In the genomic region with DNA sequence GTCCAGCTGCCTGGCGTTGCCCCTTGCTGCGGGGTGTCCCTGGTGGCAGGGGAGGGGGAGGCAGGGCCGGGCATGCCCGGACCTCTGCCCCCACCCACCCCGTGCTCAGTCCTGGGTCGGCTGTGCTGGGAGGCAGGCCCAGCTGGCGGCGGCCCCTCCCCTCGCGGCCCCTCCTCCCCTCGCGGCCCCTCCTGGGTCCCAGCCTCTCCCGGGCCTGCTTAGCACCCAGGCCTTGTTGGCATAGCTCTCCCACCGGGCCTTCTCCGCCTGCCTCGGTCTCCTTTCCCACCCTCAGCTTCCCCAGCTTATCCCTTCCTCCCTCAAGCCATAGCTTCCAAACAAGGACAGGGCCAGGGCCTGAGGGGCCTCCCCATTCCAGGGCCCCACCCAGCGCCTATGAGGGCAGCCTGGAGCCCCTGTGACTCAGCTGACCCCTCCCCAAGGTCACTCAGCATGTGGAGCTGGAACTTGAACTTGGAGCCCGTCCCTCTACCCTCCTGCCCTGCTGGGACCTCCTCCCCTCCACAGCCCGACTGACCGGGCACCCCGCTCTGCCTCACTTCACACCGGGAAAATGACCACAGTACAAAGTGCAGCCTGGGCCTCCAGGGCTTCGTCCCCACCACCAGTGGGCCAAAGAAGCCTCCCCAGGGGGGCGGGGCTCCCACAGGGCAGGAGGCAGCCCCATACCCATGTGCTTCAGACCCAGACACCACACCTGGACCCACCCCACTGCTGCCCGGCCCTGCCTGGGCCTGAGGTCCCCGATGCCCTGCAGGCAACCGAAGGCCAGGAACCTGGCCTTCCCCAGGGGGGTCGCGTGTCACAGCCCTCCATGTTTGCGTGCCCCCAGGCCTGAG, we compare ENCODE assay signal across 10 cellular contexts. TPM values are rescaled to one million over a fixed set of nuclear protein-coding genes. Genes with fewer than 3 reads are reported as not detected.
DNase-seq lines count a peak whose midpoint lies in the region; FAIRE-seq and TF ChIP-seq lines count a peak whose summit lies in the region.
"Had no signal": no experiment of that assay in that cellular context is flagged by ENCODE, and none has a peak within 500 bp of the region (broad histone marks: within the 10 kb centered on the region; RNA-seq: fewer than 3 reads in every experiment).

No MANE protein-coding gene starts in this region.

- H3K27me3 Mint-ChIP-seq in endodermal cell (ENCODE audit: insufficient read depth): no peaks in the 10 kb centered on the region
- H3K27me3 Mint-ChIP-seq in activated CD4-positive, alpha-beta memory T cell treated with anti-CD3 and anti-CD28 coated beads for 36 hours: peaks cover 20% of the 10 kb centered on the region

- intact Hi-C loops in activated CD4-positive, alpha-beta memory T cell treated with anti-CD3 and anti-CD28 coated beads for 36 hours (cut with micrococcal nuclease): no loop called here

- H3K27ac ChIP-seq in 22Rv1: peak overlapping the region; percentile 92
- no peak overlapping the region for H3K27ac ChIP-seq in endodermal cell (ENCODE audit: low read depth, low read length)
- peak overlapping the region; percentile 10 for H3K27ac ChIP-seq in mesendoderm (ENCODE audit: low read depth, low read length)
- H3K27ac ChIP-seq: HL-60 had no signal

- peak overlapping the region; percentile 71 for H3K4me2 ChIP-seq in mesendoderm (ENCODE audit: low read length)

- TF ChIP-seq CTCF in 22Rv1 (IDR thresholded peaks at IDR 0.05) (no peak), endodermal cell (conservative IDR thresholded peaks at IDR 0.05) (peak; percentile 66)

- H3K4me1 ChIP-seq in endodermal cell (ENCODE audit: control insufficient read depth, insufficient read depth, low read length) (peaks cover 5% of the 10 kb centered on the region), mesendoderm (ENCODE audit: control insufficient read depth, low read depth, low read length) (peaks cover 2% of the 10 kb centered on the region)

- H3K9me3 Mint-ChIP-seq in endodermal cell: no peaks in the 10 kb centered on the region
- H3K9me3 Mint-ChIP-seq in activated CD4-positive, alpha-beta memory T cell treated with anti-CD3 and anti-CD28 coated beads for 36 hours: no peaks in the 10 kb centered on the region
- H3K9me3 Mint-ChIP-seq: activated T-helper 17 cell treated with anti-CD3 and anti-CD28 coated beads, Interleukin-2, amount 50 U/mL, for 72 hours had no signal

- H3K18ac ChIP-seq in mesendoderm (ENCODE audit: low read length): no peak overlapping the region

- peak overlapping the region; percentile 44 for H3K27ac Mint-ChIP-seq in endodermal cell
- H3K27ac Mint-ChIP-seq in activated CD4-positive, alpha-beta memory T cell treated with anti-CD3 and anti-CD28 coated beads for 36 hours: no peak overlapping the region
- H3K27ac Mint-ChIP-seq: activated T-helper 17 cell treated with anti-CD3 and anti-CD28 coated beads, Interleukin-2, amount 50 U/mL, for 72 hours had no signal

- no peak overlapping the region for H4K5ac ChIP-seq in mesendoderm (ENCODE audit: low read length)

- peak; percentile 89 for FAIRE-seq in HTR-8/SVneo (lab: Jason Lieb, UNC)

- H3K4ac ChIP-seq in mesendoderm (ENCODE audit: low read depth, low read length): no peak overlapping the region

- no peaks in the 10 kb centered on the region for H3K79me2 ChIP-seq in mesendoderm (ENCODE audit: control insufficient read depth, insufficient read depth, low read length)

- no peak overlapping the region for H4K8ac ChIP-seq in mesendoderm (ENCODE audit: low read depth, low read length)

- H3K23ac ChIP-seq in mesendoderm (ENCODE audit: low read length): no peak overlapping the region

- POLR2A ChIA-PET in activated CD4-positive, alpha-beta memory T cell treated with anti-CD3 and anti-CD28 coated beads for 36 hours (lab: Charles Lee): interaction anchor here (0.8 to 1.2 kb wide), 3 partner anchors 11 to 78 kb away, joined by 3 read pairs; a partner anchor contains a TSS

- DNase-seq in HTR-8/SVneo (ENCODE audit: insufficient read length, low spot score): peak; percentile 70
- peak; percentile 85 for DNase-seq in endodermal cell
- DNase-seq in mesendoderm: peak; percentile 53
- DNase-seq in NCI-H82 (lab: John Stamatoyannopoulos, UW): no peak
- no peak for DNase-seq in activated CD4-positive, alpha-beta memory T cell treated with anti-CD3 and anti-CD28 coated beads for 36 hours
- DNase-seq in NCI-H1105 (lab: John Stamatoyannopoulos, UW): no peak
- DNase-seq in NK-92 (lab: John Stamatoyannopoulos, UW; ENCODE audit: unreplicated experiment): no peak

- H3K4me3 ChIP-seq in endodermal cell (ENCODE audit: low read length): peak overlapping the region; percentile 75
- H3K4me3 ChIP-seq in mesendoderm (ENCODE audit: low read length): no peak overlapping the region

- H3K56ac ChIP-seq in mesendoderm (ENCODE audit: low read length): peak overlapping the region; percentile 85

- H3K9me3 ChIP-seq in endodermal cell (ENCODE audit: control insufficient read depth, low read length): no peaks in the 10 kb centered on the region

- H2BK15ac ChIP-seq in mesendoderm (replicated peaks; ENCODE audit: low read depth): no peak overlapping the region

- peak overlapping the region; percentile 52 for H3K4me3 Mint-ChIP-seq in endodermal cell
- no peak overlapping the region for H3K4me3 Mint-ChIP-seq in activated CD4-positive, alpha-beta memory T cell treated with anti-CD3 and anti-CD28 coated beads for 36 hours
- H3K4me3 Mint-ChIP-seq: activated T-helper 17 cell treated with anti-CD3 and anti-CD28 coated beads, Interleukin-2, amount 50 U/mL, for 72 hours had no signal

- H3K36me3 ChIP-seq in endodermal cell (ENCODE audit: control insufficient read depth, insufficient read depth, low read length) (no peaks in the 10 kb centered on the region), mesendoderm (ENCODE audit: control insufficient read depth, insufficient read depth, low read length) (no peaks in the 10 kb centered on the region)

- CTCF ChIA-PET in activated CD4-positive, alpha-beta memory T cell treated with anti-CD3 and anti-CD28 coated beads for 36 hours (lab: Charles Lee): interaction anchor here (1.0 to 1.8 kb wide), 2 partner anchors 12 to 17 kb away, joined by 5 read pairs; a partner anchor contains a TSS

- H2BK120ac ChIP-seq in mesendoderm (ENCODE audit: low read depth, low read length): no peak overlapping the region

- no peak overlapping the region for H2BK5ac ChIP-seq in mesendoderm (ENCODE audit: low read length)

- H3K4me1 Mint-ChIP-seq in endodermal cell: no peaks in the 10 kb centered on the region
- H3K4me1 Mint-ChIP-seq in activated CD4-positive, alpha-beta memory T cell treated with anti-CD3 and anti-CD28 coated beads for 36 hours (ENCODE audit: low read depth): peaks cover 5% of the 10 kb centered on the region
- H3K4me1 Mint-ChIP-seq: activated T-helper 17 cell treated with anti-CD3 and anti-CD28 coated beads, Interleukin-2, amount 50 U/mL, for 72 hours had no signal

- H3K27me3 ChIP-seq in endodermal cell (ENCODE audit: control insufficient read depth, insufficient read depth, low read length, poor library complexity, severe bottlenecking) (no peaks in the 10 kb centered on the region), mesendoderm (ENCODE audit: insufficient read depth, low read length, poor library complexity) (no peaks in the 10 kb centered on the region)

- H3K36me3 Mint-ChIP-seq in endodermal cell (ENCODE audit: low read depth): no peaks in the 10 kb centered on the region
- no peaks in the 10 kb centered on the region for H3K36me3 Mint-ChIP-seq in activated CD4-positive, alpha-beta memory T cell treated with anti-CD3 and anti-CD28 coated beads for 36 hours

- H3K9ac ChIP-seq in endodermal cell (ENCODE audit: extremely low read depth, low read length, poor library complexity, severe bottlenecking) (no peak overlapping the region), mesendoderm (ENCODE audit: low read length) (peak overlapping the region; percentile 76)

- WGBS in endodermal cell (ENCODE audit: insufficient coverage in 1 of 2, insufficient read length in 1 of 2), 2 experiments: 57 to 71% methylated on average over 11 to 30 of the region's 30 CpGs
- no CpG with 5 or more reads among the region's 30 CpGs for WGBS in mesendoderm (ENCODE audit: extremely low coverage, insufficient coverage, low lambda C conversion rate)

- no peak overlapping the region for H2AK5ac ChIP-seq in mesendoderm (ENCODE audit: low read length)

- no peaks in the 10 kb centered on the region for H3K79me1 ChIP-seq in mesendoderm (ENCODE audit: low read length)

RNA-seq across cellular contexts. Expression of a gene that starts 1.2 kb away (rescaled TPM):
- 10 to 100 TPM; 26.2 to 28.0 TPM for total RNA-seq in endodermal cell
- polyA plus RNA-seq in endodermal cell (2013, experiment 1 of 2): 8.5 TPM
- 7.3 TPM for polyA plus RNA-seq in endodermal cell (2013, experiment 2 of 2)
- polyA plus RNA-seq in mesendoderm (2013, experiment 1 of 2): 12.1 TPM
- 13.0 TPM for polyA plus RNA-seq in mesendoderm (2013, experiment 2 of 2)
- 10 to 100 TPM; 12.4 to 12.6 TPM for total RNA-seq in activated CD4-positive, alpha-beta memory T cell treated with anti-CD3 and anti-CD28 coated beads for 36 hours

RNA-seq across cellular contexts. Expression of a gene that starts 11.6 kb away (rescaled TPM):
- total RNA-seq in endodermal cell: 10 to 100 TPM; 13.2 to 19.1 TPM
- 27.8 TPM for polyA plus RNA-seq in endodermal cell (2013, experiment 1 of 2)
- 25.8 TPM for polyA plus RNA-seq in endodermal cell (2013, experiment 2 of 2)
- 6.1 TPM for polyA plus RNA-seq in mesendoderm (2013, experiment 1 of 2)
- polyA plus RNA-seq in mesendoderm (2013, experiment 2 of 2): 6.9 TPM
- 1 to 10 TPM; 9.5 to 9.8 TPM for total RNA-seq in activated CD4-positive, alpha-beta memory T cell treated with anti-CD3 and anti-CD28 coated beads for 36 hours

RNA-seq across cellular contexts. Expression of a gene that starts 12.2 kb away (rescaled TPM):
- 10 to 100 TPM; 44.1 to 51.9 TPM for total RNA-seq in endodermal cell
- 53.7 TPM for polyA plus RNA-seq in endodermal cell (2013, experiment 1 of 2)
- polyA plus RNA-seq in endodermal cell (2013, experiment 2 of 2): 48.4 TPM
- 14.8 TPM for polyA plus RNA-seq in mesendoderm (2013, experiment 1 of 2)
- 14.9 TPM for polyA plus RNA-seq in mesendoderm (2013, experiment 2 of 2)
- 10 to 100 TPM; 41.5 to 50.5 TPM for total RNA-seq in activated CD4-positive, alpha-beta memory T cell treated with anti-CD3 and anti-CD28 coated beads for 36 hours

RNA-seq across cellular contexts. Expression of a gene that starts 40.1 kb away (rescaled TPM):
- total RNA-seq in endodermal cell: 100 to 1,000 TPM; 177 to 221 TPM
- polyA plus RNA-seq in endodermal cell (2013, experiment 1 of 2): 123 TPM
- 112 TPM for polyA plus RNA-seq in endodermal cell (2013, experiment 2 of 2)
- 169 TPM for polyA plus RNA-seq in mesendoderm (2013, experiment 1 of 2)
- polyA plus RNA-seq in mesendoderm (2013, experiment 2 of 2): 176 TPM
- 100 to 1,000 TPM; 284 to 296 TPM for total RNA-seq in activated CD4-positive, alpha-beta memory T cell treated with anti-CD3 and anti-CD28 coated beads for 36 hours

Comparison
In these comparisons a context has a peak if more than half of its experiments do, and no peak if none do; other contexts are left out.
1. DNase-seq: peak in HTR-8/SVneo (single experiment), endodermal cell (single experiment) and mesendoderm (single experiment); none in NCI-H82 (single experiment), activated CD4-positive, alpha-beta memory T cell treated with anti-CD3 and anti-CD28 coated beads for 36 hours (single experiment), NCI-H1105 (single experiment) and NK-92 (single experiment).